22 cellular contexts compared by ENCODE assay signal in genomic region chr5:54772232-54773168, GRCh38.
DNase-seq lines count a peak whose midpoint lies in the region; ATAC-seq, FAIRE-seq and TF ChIP-seq lines count a peak whose summit lies in the region.
"Had no signal": no experiment of that assay in that cellular context is flagged by ENCODE, and none has a peak within 500 bp of the region (broad histone marks: within the 10 kb centered on the region; RNA-seq: fewer than 3 reads in every experiment).

No MANE protein-coding gene starts in this region.

- TF ChIP-seq EP300 in HepG2 (IDR thresholded peaks at IDR 0.05; ENCODE audit: low read depth in 2 of 2, low read length in 2 of 2): no peak
- no peak for TF ChIP-seq EP300 in HepG2 (CRISPR knock-in tag; IDR thresholded peaks at IDR 0.05; ENCODE audit: borderline replicate concordance)

- H3K36me3 ChIP-seq in HepG2 (replicated peaks in 1 of 2; ENCODE audit: control insufficient read depth in 1 of 2, insufficient read depth in 2 of 2, low read length in 2 of 2): no peaks in the 10 kb centered on the region

- peaks cover 0 to 5% of the 10 kb centered on the region in 2 experiments; a peak in 1 of 5 replicates for H3K27me3 ChIP-seq in HepG2 (ENCODE audit: control insufficient read depth in 1 of 2, insufficient read depth in 2 of 2, low read length in 2 of 2)
- H3K27me3 ChIP-seq: testis had no signal

- no peaks in the 10 kb centered on the region for H3K36me3 Mint-ChIP-seq in activated CD4-positive, alpha-beta memory T cell treated with anti-CD3 and anti-CD28 coated beads for 36 hours

- peaks cover 2% of the 10 kb centered on the region for H3K27me3 Mint-ChIP-seq in activated CD4-positive, alpha-beta memory T cell treated with anti-CD3 and anti-CD28 coated beads for 36 hours

- no peaks in the 10 kb centered on the region for H3K4me1 Mint-ChIP-seq in activated CD4-positive, alpha-beta memory T cell treated with anti-CD3 and anti-CD28 coated beads for 36 hours (ENCODE audit: low read depth)

- no peaks in the 10 kb centered on the region for H3K9me3 ChIP-seq in HepG2 (ENCODE audit: low read length)
- H3K9me3 ChIP-seq: testis had no signal

- 10% methylated on average over 6 of the region's 6 CpGs for WGBS in HepG2 (ENCODE audit: low lambda C conversion rate)

- H2AFZ ChIP-seq in HepG2 (ENCODE audit: low read length): no peak overlapping the region

- CTCF ChIA-PET in HepG2 (lab: Yijun Ruan, JAX; ENCODE audit: low intra/inter-chr PET ratio, low total read pairs): no interaction called here
- CTCF ChIA-PET in activated CD4-positive, alpha-beta memory T cell treated with anti-CD3 and anti-CD28 coated beads for 36 hours (lab: Charles Lee): interaction anchor here (1.6 kb wide), 1 partner anchor 73 kb away, joined by 4 read pairs; no protein-coding TSS in a partner anchor

- TF ChIP-seq CTCF in HepG2 (CRISPR knock-in tag; IDR thresholded peaks at IDR 0.05) (no peak), GM13977 (IDR thresholded peaks at IDR 0.05; ENCODE audit: extremely low read depth, insufficient read depth, missing control alignments) (no peak)

- FAIRE-seq in HepG2 (lab: Jason Lieb, UNC): no peak

- no peaks in the 10 kb centered on the region for H3K9me3 Mint-ChIP-seq in activated CD4-positive, alpha-beta memory T cell treated with anti-CD3 and anti-CD28 coated beads for 36 hours

- no peak for TF ChIP-seq RAD21 in HepG2 (CRISPR knock-in tag; IDR thresholded peaks at IDR 0.05)

- no peaks in the 10 kb centered on the region for H4K20me1 ChIP-seq in HepG2 (ENCODE audit: insufficient read depth, low read length)

- no peak overlapping the region for H3K4me3 ChIP-seq in HepG2 (replicated peaks in 1 of 3; ENCODE audit: insufficient read depth in 1 of 3, low read depth in 2 of 3, low read length in 3 of 3)
- H3K4me3 ChIP-seq: testis had no signal

- DNase-seq in CD1c-positive myeloid dendritic cell (ENCODE audit: extremely low spot score) (peak; percentile 60), NOMO-1 treated with DMSO at 0.1 percent for 48 hours (lab: John Stamatoyannopoulos, UW; ENCODE audit: unreplicated experiment) (peak; percentile 40), HepG2 (ENCODE audit: low spot score) (no peak), cerebellar cortex (ENCODE audit: low spot score) (no peak), GM13977 (ENCODE audit: low spot score) (no peak)
- DNase-seq in activated CD4-positive, alpha-beta memory T cell treated with anti-CD3 and anti-CD28 coated beads for 36 hours: no peak
- DNase-seq: ACHN; activated CD4-positive, alpha-beta T cell treated with anti-CD3 and anti-CD28 coated beads, Interleukin-2, amount 50 U/mL, for 1 hour; activated CD8-positive, alpha-beta memory T cell treated with anti-CD3 and anti-CD28 coated beads, Interleukin-2, amount 50 U/mL, for 4 hours; activated effector memory CD4-positive, alpha-beta T cell treated with Interleukin-2 at 50 U/mL for 16 hours; cortex of kidney; head of caudate nucleus; left cardiac atrium; NCI-H1105 treated with DMSO at 0.1 percent for 48 hours; NCI-H524; SHP77 treated with DMSO at 0.1 percent for 48 hours; T-helper 1 cell; testis had no signal

- POLR2A ChIA-PET in HepG2 (lab: Yijun Ruan, JAX): no interaction called here
- POLR2A ChIA-PET in activated CD4-positive, alpha-beta memory T cell treated with anti-CD3 and anti-CD28 coated beads for 36 hours (lab: Charles Lee): no interaction called here

- H3K27ac Mint-ChIP-seq in activated CD4-positive, alpha-beta memory T cell treated with anti-CD3 and anti-CD28 coated beads for 36 hours: no peak overlapping the region

- H3K4me3 Mint-ChIP-seq in activated CD4-positive, alpha-beta memory T cell treated with anti-CD3 and anti-CD28 coated beads for 36 hours: no peak overlapping the region

- intact Hi-C loops in HepG2 (cut with micrococcal nuclease; ENCODE audit: unreplicated experiment): no loop called here
- intact Hi-C loops in activated CD4-positive, alpha-beta memory T cell treated with anti-CD3 and anti-CD28 coated beads for 36 hours (cut with micrococcal nuclease): no loop called here

- no peaks in the 10 kb centered on the region for H3K4me1 ChIP-seq in HepG2 (ENCODE audit: insufficient read depth, low read length)

- ATAC-seq in GM21529 (IDR thresholded peaks at IDR 0.05; ENCODE audit: unreplicated experiment) (peak; percentile 76), HepG2 (no peak), HG03039 (IDR thresholded peaks at IDR 0.05; ENCODE audit: unreplicated experiment) (no peak)
- ATAC-seq: HCT116, left cardiac atrium had no signal

- BruUV-seq in HepG2 (replicated peaks; lab: Mats Ljungman, UMichigan): no TSS peak

- H3K27ac ChIP-seq in HepG2 (ENCODE audit: extremely low read length, insufficient read depth, low read length): no peak overlapping the region
- H3K27ac ChIP-seq: C4-2B, testis had no signal

- no peak overlapping the region for H3K4me2 ChIP-seq in HepG2 (ENCODE audit: low read depth, low read length)

- H3K9ac ChIP-seq in HepG2 (ENCODE audit: insufficient read depth, low read depth, low read length): no peak overlapping the region

- no peak for TF ChIP-seq POLR2A in HepG2 (IDR thresholded peaks at IDR 0.05; ENCODE audit: insufficient read depth in 1 of 2, low read depth in 2 of 2, low read length in 2 of 2)

- in situ Hi-C loops in HepG2 (cut with HindIII; ENCODE audit: extremely low pct_ligation_motif_present, low pct_unique_long_range_greater_than_20kb): no loop called here
- in situ Hi-C loops in GM13977 (cut with MboI; ENCODE audit: low pct_unique_long_range_greater_than_20kb, low sequenced_read_pairs, unreplicated experiment): no loop called here

- no peaks in the 10 kb centered on the region for H3K79me2 ChIP-seq in HepG2 (ENCODE audit: insufficient read depth, low read length)

TF ChIP-seq in HepG2, 621 proteins besides CTCF, POLR2A, EP300 and RAD21:
- TF ChIP-seq IKZF5 (CRISPR knock-in tag; IDR thresholded peaks at IDR 0.05) (no peak), ZFY (CRISPR knock-in tag; IDR thresholded peaks at IDR 0.05) (no peak), ESRRA (CRISPR knock-in tag; IDR thresholded peaks at IDR 0.05; ENCODE audit: low read depth) (no peak), CEBPB (IDR thresholded peaks at IDR 0.05; ENCODE audit: borderline replicate concordance, low read depth, low read length) (peak; percentile 56; the same call in 1 of the 2 replicates), SMC3 (IDR thresholded peaks at IDR 0.05; ENCODE audit: low read length) (no peak)
- TF ChIP-seq, protein P1, sequence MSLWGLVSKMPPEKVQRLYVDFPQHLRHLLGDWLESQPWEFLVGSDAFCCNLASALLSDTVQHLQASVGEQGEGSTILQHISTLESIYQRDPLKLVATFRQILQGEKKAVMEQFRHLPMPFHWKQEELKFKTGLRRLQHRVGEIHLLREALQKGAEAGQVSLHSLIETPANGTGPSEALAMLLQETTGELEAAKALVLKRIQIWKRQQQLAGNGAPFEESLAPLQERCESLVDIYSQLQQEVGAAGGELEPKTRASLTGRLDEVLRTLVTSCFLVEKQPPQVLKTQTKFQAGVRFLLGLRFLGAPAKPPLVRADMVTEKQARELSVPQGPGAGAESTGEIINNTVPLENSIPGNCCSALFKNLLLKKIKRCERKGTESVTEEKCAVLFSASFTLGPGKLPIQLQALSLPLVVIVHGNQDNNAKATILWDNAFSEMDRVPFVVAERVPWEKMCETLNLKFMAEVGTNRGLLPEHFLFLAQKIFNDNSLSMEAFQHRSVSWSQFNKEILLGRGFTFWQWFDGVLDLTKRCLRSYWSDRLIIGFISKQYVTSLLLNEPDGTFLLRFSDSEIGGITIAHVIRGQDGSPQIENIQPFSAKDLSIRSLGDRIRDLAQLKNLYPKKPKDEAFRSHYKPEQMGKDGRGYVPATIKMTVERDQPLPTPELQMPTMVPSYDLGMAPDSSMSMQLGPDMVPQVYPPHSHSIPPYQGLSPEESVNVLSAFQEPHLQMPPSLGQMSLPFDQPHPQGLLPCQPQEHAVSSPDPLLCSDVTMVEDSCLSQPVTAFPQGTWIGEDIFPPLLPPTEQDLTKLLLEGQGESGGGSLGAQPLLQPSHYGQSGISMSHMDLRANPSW (CRISPR knock-in tag; IDR thresholded peaks at IDR 0.05; ENCODE audit: borderline replicate concordance): no peak
- TF ChIP-seq, protein P2, sequence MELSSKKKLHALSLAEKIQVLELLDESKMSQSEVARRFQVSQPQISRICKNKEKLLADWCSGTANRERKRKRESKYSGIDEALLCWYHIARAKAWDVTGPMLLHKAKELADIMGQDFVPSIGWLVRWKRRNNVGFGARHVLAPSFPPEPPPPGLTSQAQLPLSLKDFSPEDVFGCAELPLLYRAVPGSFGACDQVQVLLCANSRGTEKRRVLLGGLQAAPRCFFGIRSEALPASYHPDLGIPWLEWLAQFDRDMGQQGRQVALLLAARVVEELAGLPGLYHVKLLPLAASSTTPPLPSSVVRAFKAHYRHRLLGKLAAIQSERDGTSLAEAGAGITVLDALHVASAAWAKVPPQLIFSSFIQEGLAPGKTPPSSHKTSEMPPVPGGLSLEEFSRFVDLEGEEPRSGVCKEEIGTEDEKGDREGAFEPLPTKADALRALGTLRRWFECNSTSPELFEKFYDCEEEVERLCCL (CRISPR knock-in tag; IDR thresholded peaks at IDR 0.05; ENCODE audit: borderline replicate concordance): no peak

Comparison
In these comparisons a context has a peak if more than half of its experiments do, and no peak if none do; other contexts are left out.
1. DNase-seq: peak in CD1c-positive myeloid dendritic cell (single experiment) and NOMO-1 treated with DMSO at 0.1 percent for 48 hours (single experiment); none in HepG2 (single experiment), cerebellar cortex (single experiment), GM13977 (single experiment) and activated CD4-positive, alpha-beta memory T cell treated with anti-CD3 and anti-CD28 coated beads for 36 hours (single experiment).